Comparison of ENCODE assay signal across 5 cellular contexts in genomic region chr7:52779004-52779403, GRCh38.
"Had no signal": no experiment of that assay in that cellular context is flagged by ENCODE, and none has a peak within 500 bp of the region (broad histone marks: within the 10 kb centered on the region; RNA-seq: fewer than 3 reads in every experiment).

No MANE protein-coding gene starts in this region.

- H3K4me3 ChIP-seq: GM23338, K562 had no signal

- H2AFZ ChIP-seq: GM23338 had no signal

- DNase-seq: H9, HCEC 1CT, IMR-90 had no signal

- H3K4me2 ChIP-seq: GM23338 had no signal

- ATAC-seq: GM23338, K562 had no signal
